Comparison of ENCODE assay signal across 15 cellular contexts in genomic region chr2:99621106-99621505, GRCh38.
A peak's percentile ranks its signal among the peaks of the same experiment; 100 is the strongest.
DNase-seq lines count a peak whose midpoint lies in the region; ATAC-seq and TF ChIP-seq lines count a peak whose summit lies in the region.
"Had no signal": no experiment of that assay in that cellular context is flagged by ENCODE, and none has a peak within 500 bp of the region (broad histone marks: within the 10 kb centered on the region; RNA-seq: fewer than 3 reads in every experiment).

No MANE protein-coding gene starts in this region.

- H3K27ac Mint-ChIP-seq in glutamatergic neuron (ENCODE audit: unreplicated experiment): peak overlapping the region; percentile 62
- peak overlapping the region in 4 of 6 donors; percentile 6 to 84 (median 47) for H3K27ac Mint-ChIP-seq in naive B cell
- peak overlapping the region; percentile 47 for H3K27ac Mint-ChIP-seq in stimulated activated naive B cell treated with anti-CD40 and anti-IgM and Interleukin-4, amounts not matched to agents 10 μg/mL and 1 μg/mL and 100 μg/mL, for 72 hours
- H3K27ac Mint-ChIP-seq: CD4-positive, alpha-beta memory T cell had no signal

- TF ChIP-seq CTCF in glutamatergic neuron (IDR thresholded peaks at IDR 0.05; ENCODE audit: partially characterized antibody, unreplicated experiment) (no peak), brain microvascular endothelial cell (IDR thresholded peaks at IDR 0.05; ENCODE audit: low read depth, low read length, missing control alignments) (no peak)

- H3K9me3 Mint-ChIP-seq in glutamatergic neuron (ENCODE audit: unreplicated experiment) (peaks cover 7% of the 10 kb centered on the region), naive B cell (no peaks in the 10 kb centered on the region)
- no peaks in the 10 kb centered on the region for H3K9me3 Mint-ChIP-seq in stimulated activated naive B cell treated with anti-CD40 and anti-IgM and Interleukin-4, amounts not matched to agents 10 μg/mL and 1 μg/mL and 100 μg/mL, for 72 hours
- H3K9me3 Mint-ChIP-seq: CD4-positive, alpha-beta memory T cell had no signal

- ATAC-seq in left ventricle myocardium superior: peak; percentile 63
- ATAC-seq in naive B cell (ENCODE audit: low read depth in 2 of 2): no peak
- no peak for ATAC-seq in stimulated activated naive B cell treated with anti-CD40 and anti-IgM and Interleukin-4, amounts not matched to agents 10 μg/mL and 1 μg/mL and 100 μg/mL, for 72 hours (replicated peaks)
- ATAC-seq in HG03457 (IDR thresholded peaks at IDR 0.05; ENCODE audit: unreplicated experiment): no peak
- ATAC-seq: A549 had no signal

- no peaks in the 10 kb centered on the region for H3K36me3 ChIP-seq in brain microvascular endothelial cell (replicated peaks)
- H3K36me3 ChIP-seq: BE2C had no signal

- DNase-seq in glutamatergic neuron: no peak
- DNase-seq in left ventricle myocardium superior: no peak
- no peak for DNase-seq in naive B cell
- no peak for DNase-seq in stimulated activated naive B cell treated with anti-CD40 and anti-IgM and Interleukin-4, amounts not matched to agents 10 μg/mL and 1 μg/mL and 100 μg/mL, for 72 hours
- no peak for DNase-seq in brain microvascular endothelial cell
- no peak for DNase-seq in NCI-H446 treated with DMSO at 0.1 percent for 48 hours (lab: John Stamatoyannopoulos, UW)
- DNase-seq: BE2C; Caco-2; CD4-positive, alpha-beta memory T cell; DND-41; GF-D8; GM23248 had no signal

- H3K4me3 Mint-ChIP-seq in glutamatergic neuron (ENCODE audit: unreplicated experiment) (no peak overlapping the region), naive B cell (no peak overlapping the region)
- H3K4me3 Mint-ChIP-seq in stimulated activated naive B cell treated with anti-CD40 and anti-IgM and Interleukin-4, amounts not matched to agents 10 μg/mL and 1 μg/mL and 100 μg/mL, for 72 hours: no peak overlapping the region

- no peak overlapping the region for H3K27ac ChIP-seq in brain microvascular endothelial cell
- H3K27ac ChIP-seq: A549, C4-2B, GM23248 had no signal

- intact Hi-C loops in left ventricle myocardium superior (cut with micrococcal nuclease): no loop called here

- H3K4me3 ChIP-seq in brain microvascular endothelial cell (ENCODE audit: low read depth, low read length): no peak overlapping the region
- H3K4me3 ChIP-seq: A549, GM23248 had no signal

- no peaks in the 10 kb centered on the region for H3K27me3 ChIP-seq in brain microvascular endothelial cell (replicated peaks)
- H3K27me3 ChIP-seq: BE2C had no signal

- H3K36me3 Mint-ChIP-seq in glutamatergic neuron (ENCODE audit: unreplicated experiment): no peaks in the 10 kb centered on the region
- H3K36me3 Mint-ChIP-seq in naive B cell: peaks cover 7 to 15% of the 10 kb centered on the region in 2 donors
- H3K36me3 Mint-ChIP-seq in stimulated activated naive B cell treated with anti-CD40 and anti-IgM and Interleukin-4, amounts not matched to agents 10 μg/mL and 1 μg/mL and 100 μg/mL, for 72 hours: peaks cover 16 to 45% of the 10 kb centered on the region in 2 donors
- H3K36me3 Mint-ChIP-seq: CD4-positive, alpha-beta memory T cell had no signal

- peaks cover 4% of the 10 kb centered on the region for H3K27me3 Mint-ChIP-seq in glutamatergic neuron (ENCODE audit: unreplicated experiment)
- no peaks in the 10 kb centered on the region for H3K27me3 Mint-ChIP-seq in naive B cell
- no peaks in the 10 kb centered on the region for H3K27me3 Mint-ChIP-seq in stimulated activated naive B cell treated with anti-CD40 and anti-IgM and Interleukin-4, amounts not matched to agents 10 μg/mL and 1 μg/mL and 100 μg/mL, for 72 hours
- H3K27me3 Mint-ChIP-seq: CD4-positive, alpha-beta memory T cell had no signal

- H3K4me1 Mint-ChIP-seq in glutamatergic neuron (ENCODE audit: low read depth, unreplicated experiment) (peaks cover 46% of the 10 kb centered on the region), naive B cell (peaks cover 30 to 45% (median 34%) of the 10 kb centered on the region in 3 donors)
- H3K4me1 Mint-ChIP-seq in stimulated activated naive B cell treated with anti-CD40 and anti-IgM and Interleukin-4, amounts not matched to agents 10 μg/mL and 1 μg/mL and 100 μg/mL, for 72 hours: peaks cover 11 to 21% of the 10 kb centered on the region in 2 donors

- in situ Hi-C loops in brain microvascular endothelial cell (cut with HindIII; ENCODE audit: low pct_ligation_motif_present, low sequenced_read_pairs): no loop called here
